1 cellular context compared by ENCODE assay signal in the genomic region with DNA sequence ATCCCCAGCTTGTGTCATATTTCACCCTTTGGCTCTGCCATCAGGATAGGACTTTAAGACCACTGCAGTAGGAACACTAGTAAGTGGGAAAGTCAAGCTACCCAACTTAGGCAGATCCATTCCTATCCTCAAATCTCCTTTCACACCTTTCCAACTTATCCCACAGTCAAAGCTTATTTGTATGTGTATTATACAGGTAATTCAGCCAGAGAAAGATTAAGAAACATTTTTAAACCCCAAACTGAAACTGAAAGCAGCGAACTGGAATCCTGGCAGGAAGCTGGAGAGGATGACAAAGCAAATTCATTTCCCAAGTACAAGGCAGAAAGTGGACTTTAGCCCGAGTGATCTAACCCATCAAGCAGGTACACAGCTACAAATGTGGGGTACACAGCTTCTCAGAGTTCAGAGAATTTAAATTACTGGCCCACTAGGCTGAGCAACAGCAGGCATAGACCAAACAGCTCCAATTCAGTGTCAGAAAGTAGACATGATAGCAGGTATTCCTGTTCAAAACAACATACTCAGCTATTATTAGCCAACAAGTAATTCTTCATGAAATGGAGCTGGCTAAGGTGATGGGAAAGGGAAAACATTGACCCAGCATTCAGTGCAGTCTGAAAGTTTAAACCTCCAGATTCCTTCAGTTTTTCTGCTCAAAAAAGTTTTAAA.
A peak's percentile ranks its signal among the peaks of the same experiment; 100 is the strongest.
TF ChIP-seq lines count a peak whose summit lies in the region.

No MANE protein-coding gene starts in this region.

TF ChIP-seq in HepG2, 621 proteins besides CTCF, POLR2A, EP300 and RAD21 (continued from another document and continues in another):
- no peak for TF ChIP-seq ATF5 (CRISPR knock-in tag; IDR thresholded peaks at IDR 0.05; ENCODE audit: low read depth)
- TF ChIP-seq HNRNPK (IDR thresholded peaks at IDR 0.05; ENCODE audit: low read depth, low read length, poor library complexity, severe bottlenecking): no peak
- peak; percentile 81; the same call in 1 of the 2 replicates for TF ChIP-seq ZKSCAN8 (CRISPR knock-in tag; IDR thresholded peaks at IDR 0.05; ENCODE audit: borderline replicate concordance)
- no peak for TF ChIP-seq NFYB (CRISPR knock-in tag; IDR thresholded peaks at IDR 0.05)
- no peak for TF ChIP-seq NFATC3 (CRISPR knock-in tag; IDR thresholded peaks at IDR 0.05)
- TF ChIP-seq PHB2 (IDR thresholded peaks at IDR 0.05; ENCODE audit: partially characterized antibody): no peak
- peak; percentile 82 for TF ChIP-seq FOXP4 (CRISPR knock-in tag; IDR thresholded peaks at IDR 0.05)
- no peak for TF ChIP-seq WIZ (CRISPR knock-in tag; IDR thresholded peaks at IDR 0.05)
- TF ChIP-seq, protein P1, sequence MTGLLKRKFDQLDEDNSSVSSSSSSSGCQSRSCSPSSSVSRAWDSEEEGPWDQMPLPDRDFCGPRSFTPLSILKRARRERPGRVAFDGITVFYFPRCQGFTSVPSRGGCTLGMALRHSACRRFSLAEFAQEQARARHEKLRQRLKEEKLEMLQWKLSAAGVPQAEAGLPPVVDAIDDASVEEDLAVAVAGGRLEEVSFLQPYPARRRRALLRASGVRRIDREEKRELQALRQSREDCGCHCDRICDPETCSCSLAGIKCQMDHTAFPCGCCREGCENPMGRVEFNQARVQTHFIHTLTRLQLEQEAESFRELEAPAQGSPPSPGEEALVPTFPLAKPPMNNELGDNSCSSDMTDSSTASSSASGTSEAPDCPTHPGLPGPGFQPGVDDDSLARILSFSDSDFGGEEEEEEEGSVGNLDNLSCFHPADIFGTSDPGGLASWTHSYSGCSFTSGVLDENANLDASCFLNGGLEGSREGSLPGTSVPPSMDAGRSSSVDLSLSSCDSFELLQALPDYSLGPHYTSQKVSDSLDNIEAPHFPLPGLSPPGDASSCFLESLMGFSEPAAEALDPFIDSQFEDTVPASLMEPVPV (CRISPR knock-in tag; IDR thresholded peaks at IDR 0.05): peak; percentile 44
- no peak for TF ChIP-seq PAF1 (CRISPR knock-in tag; IDR thresholded peaks at IDR 0.05)
- peak; percentile 82; the same call in 1 of the 2 replicates for TF ChIP-seq CBX5 (CRISPR knock-in tag; IDR thresholded peaks at IDR 0.05; ENCODE audit: borderline replicate concordance)
- TF ChIP-seq, protein P2, sequence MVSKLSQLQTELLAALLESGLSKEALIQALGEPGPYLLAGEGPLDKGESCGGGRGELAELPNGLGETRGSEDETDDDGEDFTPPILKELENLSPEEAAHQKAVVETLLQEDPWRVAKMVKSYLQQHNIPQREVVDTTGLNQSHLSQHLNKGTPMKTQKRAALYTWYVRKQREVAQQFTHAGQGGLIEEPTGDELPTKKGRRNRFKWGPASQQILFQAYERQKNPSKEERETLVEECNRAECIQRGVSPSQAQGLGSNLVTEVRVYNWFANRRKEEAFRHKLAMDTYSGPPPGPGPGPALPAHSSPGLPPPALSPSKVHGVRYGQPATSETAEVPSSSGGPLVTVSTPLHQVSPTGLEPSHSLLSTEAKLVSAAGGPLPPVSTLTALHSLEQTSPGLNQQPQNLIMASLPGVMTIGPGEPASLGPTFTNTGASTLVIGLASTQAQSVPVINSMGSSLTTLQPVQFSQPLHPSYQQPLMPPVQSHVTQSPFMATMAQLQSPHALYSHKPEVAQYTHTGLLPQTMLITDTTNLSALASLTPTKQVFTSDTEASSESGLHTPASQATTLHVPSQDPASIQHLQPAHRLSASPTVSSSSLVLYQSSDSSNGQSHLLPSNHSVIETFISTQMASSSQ (IDR thresholded peaks at IDR 0.05; ENCODE audit: low read depth): no peak
- TF ChIP-seq, protein P2 (CRISPR knock-in tag; IDR thresholded peaks at IDR 0.05; ENCODE audit: borderline replicate concordance): peak; percentile 51; the same call in 1 of the 2 replicates
- peak; percentile 63; the same call in 1 of the 2 replicates for TF ChIP-seq ZMYM3 (CRISPR knock-in tag; IDR thresholded peaks at IDR 0.05)
- TF ChIP-seq ESRRA (CRISPR knock-in tag; IDR thresholded peaks at IDR 0.05; ENCODE audit: low read depth): no peak; the same call in 1 of the 2 replicates
- TF ChIP-seq, protein P3, sequence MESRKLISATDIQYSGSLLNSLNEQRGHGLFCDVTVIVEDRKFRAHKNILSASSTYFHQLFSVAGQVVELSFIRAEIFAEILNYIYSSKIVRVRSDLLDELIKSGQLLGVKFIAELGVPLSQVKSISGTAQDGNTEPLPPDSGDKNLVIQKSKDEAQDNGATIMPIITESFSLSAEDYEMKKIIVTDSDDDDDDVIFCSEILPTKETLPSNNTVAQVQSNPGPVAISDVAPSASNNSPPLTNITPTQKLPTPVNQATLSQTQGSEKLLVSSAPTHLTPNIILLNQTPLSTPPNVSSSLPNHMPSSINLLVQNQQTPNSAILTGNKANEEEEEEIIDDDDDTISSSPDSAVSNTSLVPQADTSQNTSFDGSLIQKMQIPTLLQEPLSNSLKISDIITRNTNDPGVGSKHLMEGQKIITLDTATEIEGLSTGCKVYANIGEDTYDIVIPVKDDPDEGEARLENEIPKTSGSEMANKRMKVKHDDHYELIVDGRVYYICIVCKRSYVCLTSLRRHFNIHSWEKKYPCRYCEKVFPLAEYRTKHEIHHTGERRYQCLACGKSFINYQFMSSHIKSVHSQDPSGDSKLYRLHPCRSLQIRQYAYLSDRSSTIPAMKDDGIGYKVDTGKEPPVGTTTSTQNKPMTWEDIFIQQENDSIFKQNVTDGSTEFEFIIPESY (CRISPR knock-in tag; IDR thresholded peaks at IDR 0.05): 0 out of 2 replicates have a peak, but pooled peaks have one; percentile 48
- TF ChIP-seq, protein P4, sequence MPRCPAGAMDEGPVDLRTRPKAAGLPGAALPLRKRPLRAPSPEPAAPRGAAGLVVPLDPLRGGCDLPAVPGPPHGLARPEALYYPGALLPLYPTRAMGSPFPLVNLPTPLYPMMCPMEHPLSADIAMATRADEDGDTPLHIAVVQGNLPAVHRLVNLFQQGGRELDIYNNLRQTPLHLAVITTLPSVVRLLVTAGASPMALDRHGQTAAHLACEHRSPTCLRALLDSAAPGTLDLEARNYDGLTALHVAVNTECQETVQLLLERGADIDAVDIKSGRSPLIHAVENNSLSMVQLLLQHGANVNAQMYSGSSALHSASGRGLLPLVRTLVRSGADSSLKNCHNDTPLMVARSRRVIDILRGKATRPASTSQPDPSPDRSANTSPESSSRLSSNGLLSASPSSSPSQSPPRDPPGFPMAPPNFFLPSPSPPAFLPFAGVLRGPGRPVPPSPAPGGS (CRISPR knock-in tag; IDR thresholded peaks at IDR 0.05): no peak
- TF ChIP-seq, protein P5, sequence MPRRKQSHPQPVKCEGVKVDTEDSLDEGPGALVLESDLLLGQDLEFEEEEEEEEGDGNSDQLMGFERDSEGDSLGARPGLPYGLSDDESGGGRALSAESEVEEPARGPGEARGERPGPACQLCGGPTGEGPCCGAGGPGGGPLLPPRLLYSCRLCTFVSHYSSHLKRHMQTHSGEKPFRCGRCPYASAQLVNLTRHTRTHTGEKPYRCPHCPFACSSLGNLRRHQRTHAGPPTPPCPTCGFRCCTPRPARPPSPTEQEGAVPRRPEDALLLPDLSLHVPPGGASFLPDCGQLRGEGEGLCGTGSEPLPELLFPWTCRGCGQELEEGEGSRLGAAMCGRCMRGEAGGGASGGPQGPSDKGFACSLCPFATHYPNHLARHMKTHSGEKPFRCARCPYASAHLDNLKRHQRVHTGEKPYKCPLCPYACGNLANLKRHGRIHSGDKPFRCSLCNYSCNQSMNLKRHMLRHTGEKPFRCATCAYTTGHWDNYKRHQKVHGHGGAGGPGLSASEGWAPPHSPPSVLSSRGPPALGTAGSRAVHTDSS (CRISPR knock-in tag; conservative IDR thresholded peaks at IDR 0.05): no peak
- 0 out of 2 replicates have a peak, but pooled peaks have one; percentile 2 for TF ChIP-seq SRF (IDR thresholded peaks at IDR 0.05; ENCODE audit: low read depth, low read length)
- no peak for TF ChIP-seq AHR (CRISPR knock-in tag; IDR thresholded peaks at IDR 0.05)
- no peak for TF ChIP-seq ZNF30 (CRISPR knock-in tag; IDR thresholded peaks at IDR 0.05)
- TF ChIP-seq KAT2B (IDR thresholded peaks at IDR 0.05; ENCODE audit: borderline replicate concordance, low read depth, low read length): no peak
- TF ChIP-seq KDM4B (CRISPR knock-in tag; IDR thresholded peaks at IDR 0.05): peak; percentile 57
- TF ChIP-seq CENPT (CRISPR knock-in tag; IDR thresholded peaks at IDR 0.05; ENCODE audit: low read depth): no peak
- no peak for TF ChIP-seq SMYD3 (CRISPR knock-in tag; IDR thresholded peaks at IDR 0.05)
- no peak for TF ChIP-seq ATF7-NPFF (CRISPR knock-in tag; IDR thresholded peaks at IDR 0.05; ENCODE audit: low read depth)
- peak; percentile 77; the same call in 1 of the 2 replicates for TF ChIP-seq SALL1 (CRISPR knock-in tag; IDR thresholded peaks at IDR 0.05)
- TF ChIP-seq ATF3 (CRISPR knock-in tag; IDR thresholded peaks at IDR 0.05): peak; percentile 90
- TF ChIP-seq, protein P6, sequence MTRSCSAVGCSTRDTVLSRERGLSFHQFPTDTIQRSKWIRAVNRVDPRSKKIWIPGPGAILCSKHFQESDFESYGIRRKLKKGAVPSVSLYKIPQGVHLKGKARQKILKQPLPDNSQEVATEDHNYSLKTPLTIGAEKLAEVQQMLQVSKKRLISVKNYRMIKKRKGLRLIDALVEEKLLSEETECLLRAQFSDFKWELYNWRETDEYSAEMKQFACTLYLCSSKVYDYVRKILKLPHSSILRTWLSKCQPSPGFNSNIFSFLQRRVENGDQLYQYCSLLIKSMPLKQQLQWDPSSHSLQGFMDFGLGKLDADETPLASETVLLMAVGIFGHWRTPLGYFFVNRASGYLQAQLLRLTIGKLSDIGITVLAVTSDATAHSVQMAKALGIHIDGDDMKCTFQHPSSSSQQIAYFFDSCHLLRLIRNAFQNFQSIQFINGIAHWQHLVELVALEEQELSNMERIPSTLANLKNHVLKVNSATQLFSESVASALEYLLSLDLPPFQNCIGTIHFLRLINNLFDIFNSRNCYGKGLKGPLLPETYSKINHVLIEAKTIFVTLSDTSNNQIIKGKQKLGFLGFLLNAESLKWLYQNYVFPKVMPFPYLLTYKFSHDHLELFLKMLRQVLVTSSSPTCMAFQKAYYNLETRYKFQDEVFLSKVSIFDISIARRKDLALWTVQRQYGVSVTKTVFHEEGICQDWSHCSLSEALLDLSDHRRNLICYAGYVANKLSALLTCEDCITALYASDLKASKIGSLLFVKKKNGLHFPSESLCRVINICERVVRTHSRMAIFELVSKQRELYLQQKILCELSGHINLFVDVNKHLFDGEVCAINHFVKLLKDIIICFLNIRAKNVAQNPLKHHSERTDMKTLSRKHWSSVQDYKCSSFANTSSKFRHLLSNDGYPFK (CRISPR knock-in tag; IDR thresholded peaks at IDR 0.05; ENCODE audit: borderline replicate concordance): no peak
- no peak for TF ChIP-seq ATF4 (CRISPR knock-in tag; IDR thresholded peaks at IDR 0.05)
- no peak for TF ChIP-seq ARHGAP35 (CRISPR knock-in tag; IDR thresholded peaks at IDR 0.05; ENCODE audit: borderline replicate concordance)
- no peak for TF ChIP-seq ZNF777 (CRISPR knock-in tag; IDR thresholded peaks at IDR 0.05)
- peak; percentile 81 for TF ChIP-seq THRA (CRISPR knock-in tag; IDR thresholded peaks at IDR 0.05; ENCODE audit: borderline replicate concordance)
- TF ChIP-seq ARNT2 (CRISPR knock-in tag; IDR thresholded peaks at IDR 0.05; ENCODE audit: low read depth): no peak; the same call in 1 of the 2 replicates
- peak; percentile 82 for TF ChIP-seq JUN (CRISPR knock-in tag; IDR thresholded peaks at IDR 0.05)
- TF ChIP-seq ZZZ3 (CRISPR knock-in tag; IDR thresholded peaks at IDR 0.05; ENCODE audit: borderline replicate concordance): no peak
- TF ChIP-seq KLF6 (CRISPR knock-in tag; IDR thresholded peaks at IDR 0.05): peak; percentile 20
